Comparison of ENCODE assay signal across 10 cellular contexts in the genomic region with DNA sequence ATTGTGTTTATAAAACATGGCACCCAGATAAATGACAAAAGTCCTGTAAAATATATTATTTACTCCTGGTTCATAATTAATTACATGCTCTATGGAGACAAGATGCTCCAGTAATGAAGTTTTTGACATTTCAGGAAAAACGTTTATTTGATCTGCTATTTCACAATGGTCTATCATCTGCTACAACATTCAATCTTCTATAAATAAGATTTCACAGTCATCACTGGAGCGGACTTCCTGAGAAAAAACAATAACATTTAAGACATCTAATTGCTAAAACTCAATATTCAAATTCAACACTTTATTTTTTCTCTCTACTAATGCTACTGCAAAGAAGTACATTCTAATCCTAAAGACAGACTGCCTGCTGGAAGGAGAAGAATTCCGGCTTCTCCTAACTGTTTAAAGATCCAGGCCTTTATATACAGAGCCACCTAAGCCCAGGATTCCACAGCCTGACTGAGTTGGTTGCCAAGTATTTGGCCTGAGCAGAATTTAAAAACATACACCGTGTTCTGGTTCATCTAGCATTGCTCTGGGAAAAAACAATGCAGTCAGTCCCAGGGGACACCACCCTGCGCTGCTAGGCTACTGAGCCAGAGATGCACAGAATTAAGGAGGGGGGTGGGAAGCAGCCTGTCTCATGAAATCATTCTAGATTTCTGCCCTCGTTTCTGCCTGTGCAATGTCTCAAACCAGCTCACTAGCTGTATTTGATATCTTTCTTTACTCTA. TPM values are rescaled to one million over a fixed set of nuclear protein-coding genes. Genes with fewer than 3 reads are reported as not detected.
A peak's percentile ranks its signal among the peaks of the same experiment; 100 is the strongest.
DNase-seq lines count a peak whose midpoint lies in the region; ATAC-seq and TF ChIP-seq lines count a peak whose summit lies in the region.
"Had no signal": no experiment of that assay in that cellular context is flagged by ENCODE, and none has a peak within 500 bp of the region (broad histone marks: within the 10 kb centered on the region; RNA-seq: fewer than 3 reads in every experiment).

No MANE protein-coding gene starts in this region.

- peak overlapping the region; percentile 26 to 56 for H3K27ac ChIP-seq in testis
- H3K27ac ChIP-seq: HL-60 had no signal

- TF ChIP-seq POLR2A in testis (IDR thresholded peaks at IDR 0.05): no peak

- H3K4me3 Mint-ChIP-seq in T-helper 2 cell treated with Interferon-gamma antibody and Interleukin-4, amounts not matched to agents 5 μg/mL and 100 μg/mL, for 36 hours: no peak overlapping the region

- ATAC-seq in HG03432 (IDR thresholded peaks at IDR 0.05; ENCODE audit: unreplicated experiment): peak; percentile 75
- no peak for ATAC-seq in GM18909 (IDR thresholded peaks at IDR 0.05; ENCODE audit: poor library complexity, unreplicated experiment)

- H3K4me3 ChIP-seq in astrocyte of the spinal cord (ENCODE audit: low read depth, low read length) (no peak overlapping the region), testis (no peak overlapping the region)
- H3K4me3 ChIP-seq: lung had no signal

- H3K4me1 Mint-ChIP-seq in T-helper 2 cell treated with Interferon-gamma antibody and Interleukin-4, amounts not matched to agents 5 μg/mL and 100 μg/mL, for 36 hours (ENCODE audit: low read depth): no peaks in the 10 kb centered on the region

- peak; percentile 89 for DNase-seq in astrocyte of the spinal cord (ENCODE audit: low read depth, low spot score)
- DNase-seq in iris pigment epithelial cell (ENCODE audit: low read depth): peak; percentile 90
- DNase-seq in testis: peak; percentile 62
- DNase-seq in GM13976 (ENCODE audit: low spot score): no peak
- no peak for DNase-seq in T-helper 2 cell treated with Interferon-gamma antibody and Interleukin-4, amounts not matched to agents 5 μg/mL and 100 μg/mL, for 36 hours (ENCODE audit: low spot score)
- DNase-seq in activated gamma-delta T cell (lab: John Stamatoyannopoulos, UW): no peak

- no peaks in the 10 kb centered on the region for H3K9me3 ChIP-seq in testis

- in situ Hi-C loops in astrocyte of the spinal cord (cut with HindIII; ENCODE audit: low sequenced_read_pairs): no loop called here
- in situ Hi-C loops in GM13976 (cut with MboI; ENCODE audit: low sequenced_read_pairs, unreplicated experiment): no loop called here

- WGBS in testis, 2 donors: 45 to 53% methylated on average over 6 of the region's 6 CpGs

- H3K27ac Mint-ChIP-seq in T-helper 2 cell treated with Interferon-gamma antibody and Interleukin-4, amounts not matched to agents 5 μg/mL and 100 μg/mL, for 36 hours: no peak overlapping the region

- no peaks in the 10 kb centered on the region for H3K27me3 ChIP-seq in testis

- no peaks in the 10 kb centered on the region for H3K9me3 Mint-ChIP-seq in T-helper 2 cell treated with Interferon-gamma antibody and Interleukin-4, amounts not matched to agents 5 μg/mL and 100 μg/mL, for 36 hours

- intact Hi-C loops in testis (cut with DNase I; ENCODE audit: low total_unique reads): no loop called here

- no peak for TF ChIP-seq CTCF in astrocyte of the spinal cord (IDR thresholded peaks at IDR 0.05; ENCODE audit: low read depth, low read length)
- TF ChIP-seq CTCF in testis (IDR thresholded peaks at IDR 0.05): no peak
- no peak for TF ChIP-seq CTCF in GM13976 (IDR thresholded peaks at IDR 0.05; ENCODE audit: borderline replicate concordance, control extremely low read depth, extremely low read depth, insufficient read depth, missing control alignments)

- peaks cover 4% of the 10 kb centered on the region for H3K4me1 ChIP-seq in testis

- H3K36me3 Mint-ChIP-seq in T-helper 2 cell treated with Interferon-gamma antibody and Interleukin-4, amounts not matched to agents 5 μg/mL and 100 μg/mL, for 36 hours (ENCODE audit: low read depth): no peaks in the 10 kb centered on the region

- H3K27me3 Mint-ChIP-seq in T-helper 2 cell treated with Interferon-gamma antibody and Interleukin-4, amounts not matched to agents 5 μg/mL and 100 μg/mL, for 36 hours (ENCODE audit: low read depth): no peaks in the 10 kb centered on the region

- no peaks in the 10 kb centered on the region for H3K36me3 ChIP-seq in testis (ENCODE audit: low read depth, missing control alignments)

RNA-seq across cellular contexts. Expression of a gene that starts 58.0 kb away (rescaled TPM):
- total RNA-seq in testis: 10 to 100 TPM; 11.5 to 13.6 TPM
- 8.4 TPM for polyA plus RNA-seq in testis (ENCODE audit: insufficient read depth, low read depth, low replicate concordance)

Comparison
In these comparisons a context has a peak if more than half of its experiments do, and no peak if none do; other contexts are left out.
1. DNase-seq: peak in astrocyte of the spinal cord (single experiment), iris pigment epithelial cell (single experiment) and testis (single experiment); none in GM13976 (single experiment), T-helper 2 cell treated with Interferon-gamma antibody and Interleukin-4, amounts not matched to agents 5 μg/mL and 100 μg/mL, for 36 hours (single experiment) and activated gamma-delta T cell (single experiment).